In the genomic region with DNA sequence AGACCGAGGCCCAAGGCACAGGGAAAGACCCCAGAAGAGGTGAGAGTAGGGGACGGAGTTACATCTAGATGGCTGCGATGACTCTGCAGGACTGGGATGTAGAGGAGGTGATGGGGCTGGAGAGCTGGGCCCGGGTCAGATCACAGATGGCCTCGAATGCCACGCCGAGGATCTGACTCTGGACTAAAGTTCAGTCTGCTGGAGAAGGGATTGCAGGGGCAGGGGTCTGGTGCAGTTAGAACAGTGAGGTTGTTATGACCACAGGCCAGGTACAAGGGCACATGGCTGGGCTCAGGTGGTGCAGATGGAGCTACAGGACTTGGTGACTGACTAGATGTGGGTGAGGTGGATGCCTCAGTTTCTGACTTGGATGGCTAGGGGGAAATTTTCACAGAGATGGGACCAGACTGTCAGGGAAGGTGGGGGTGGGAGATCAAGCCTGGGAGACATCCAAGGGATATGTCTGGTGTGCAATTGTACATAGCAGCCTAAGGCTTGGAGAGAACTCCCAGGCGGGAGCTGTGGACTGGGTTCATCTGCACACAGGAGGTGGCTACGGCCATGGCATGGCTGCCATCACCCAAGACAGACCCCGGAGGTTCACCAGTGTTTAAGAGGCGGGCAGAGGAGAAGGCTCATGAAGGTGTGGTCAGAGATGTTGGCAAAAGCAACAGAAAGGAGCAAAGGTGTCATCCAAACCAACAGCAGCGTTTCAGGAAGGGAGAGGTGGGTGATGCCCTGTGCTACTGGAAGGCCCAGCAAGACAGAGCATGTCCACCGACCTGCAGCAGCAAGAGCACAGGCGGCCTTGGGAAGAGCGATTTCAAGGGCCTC, we compare ENCODE assay signal across 28 cellular contexts.
"Had no signal": no experiment of that assay in that cellular context is flagged by ENCODE, and none has a peak within 500 bp of the region (broad histone marks: within the 10 kb centered on the region; RNA-seq: fewer than 3 reads in every experiment).

No MANE protein-coding gene starts in this region.

- H3K27ac ChIP-seq: adrenal gland, ascending aorta, esophagus muscularis mucosa, foreskin keratinocyte, heart right ventricle, lower lobe of right lung, neutrophil, ovary, prostate gland, suprapubic skin, tibial nerve had no signal

- H3K9me3 Mint-ChIP-seq: activated B cell treated with CpG ODN at 0.5 μM for 24 hours; activated CD8-positive, alpha-beta T cell treated with anti-CD3 and anti-CD28 coated beads for 36 hours; activated T-helper 2 cell treated with anti-CD3 and anti-CD28 coated beads, Interferon-gamma antibody, Interleukin-2, Interleukin-4, amounts not matched to agents 10 μg/mL and 5 μg/mL and 100 μg/mL, durations not matched to agents 14 hours and 24 hours and 36 hours; brain; dendritic cell treated with granulocyte-macrophage colony-stimulating factor and Interleukin-4, amounts not matched to agents 40 ng/mL and 50 ng/mL, for 4 days; endodermal cell; natural killer cell treated with Interleukin-12 subunit alpha and Interleukin-12 subunit beta and Interleukin-15 and Interleukin-18, amount 100 ng/mL, for 72 hours; T-cell; T-helper 2 cell treated with Interferon-gamma antibody and Interleukin-4, amounts not matched to agents 5 μg/mL and 100 μg/mL, for 36 hours had no signal

- H3K27me3 ChIP-seq: adrenal gland, ascending aorta, ovary had no signal

- H3K27ac Mint-ChIP-seq: activated B cell treated with CpG ODN at 0.5 μM for 24 hours; activated CD8-positive, alpha-beta T cell treated with anti-CD3 and anti-CD28 coated beads for 36 hours; activated naive CD8-positive, alpha-beta T cell; activated T-helper 2 cell treated with anti-CD3 and anti-CD28 coated beads, Interferon-gamma antibody, Interleukin-2, Interleukin-4, amounts not matched to agents 10 μg/mL and 5 μg/mL and 100 μg/mL, durations not matched to agents 14 hours and 24 hours and 36 hours; brain; dendritic cell treated with granulocyte-macrophage colony-stimulating factor and Interleukin-4, amounts not matched to agents 40 ng/mL and 50 ng/mL, for 4 days; endodermal cell; natural killer cell treated with Interleukin-12 subunit alpha and Interleukin-12 subunit beta and Interleukin-15 and Interleukin-18, amount 100 ng/mL, for 72 hours; T-cell; T-helper 2 cell treated with Interferon-gamma antibody and Interleukin-4, amounts not matched to agents 5 μg/mL and 100 μg/mL, for 36 hours had no signal

- H3K4me3 ChIP-seq: adrenal gland, ascending aorta, esophagus muscularis mucosa, heart right ventricle, lower lobe of right lung, mucosa of descending colon, ovary, prostate gland, suprapubic skin, tibial nerve had no signal

- H3K4me1 ChIP-seq: adrenal gland, ascending aorta, esophagus muscularis mucosa, foreskin keratinocyte, heart right ventricle, lower lobe of right lung, prostate gland, tibial nerve had no signal

- H3K36me3 Mint-ChIP-seq: activated naive CD8-positive, alpha-beta T cell; brain; natural killer cell treated with Interleukin-12 subunit alpha and Interleukin-12 subunit beta and Interleukin-15 and Interleukin-18, amount 100 ng/mL, for 72 hours; T-cell had no signal

- H3K9me3 ChIP-seq: adrenal gland, ascending aorta, esophagus muscularis mucosa, heart right ventricle, lower lobe of right lung, mucosa of descending colon, neutrophil, ovary, prostate gland, suprapubic skin, tibial nerve had no signal

- H3K4me1 Mint-ChIP-seq: activated B cell treated with CpG ODN at 0.5 μM for 24 hours, brain had no signal

- H3K36me3 ChIP-seq: adrenal gland, ascending aorta, esophagus muscularis mucosa, heart right ventricle, lower lobe of right lung, neutrophil, ovary, prostate gland, suprapubic skin, tibial nerve had no signal

- H3K4me3 Mint-ChIP-seq: activated B cell treated with CpG ODN at 0.5 μM for 24 hours; activated CD8-positive, alpha-beta T cell treated with anti-CD3 and anti-CD28 coated beads for 36 hours; activated naive CD8-positive, alpha-beta T cell; brain; dendritic cell treated with granulocyte-macrophage colony-stimulating factor and Interleukin-4, amounts not matched to agents 40 ng/mL and 50 ng/mL, for 4 days; endodermal cell; natural killer cell treated with Interleukin-12 subunit alpha and Interleukin-12 subunit beta and Interleukin-15 and Interleukin-18, amount 100 ng/mL, for 72 hours; T-cell; T-helper 2 cell treated with Interferon-gamma antibody and Interleukin-4, amounts not matched to agents 5 μg/mL and 100 μg/mL, for 36 hours had no signal

- DNase-seq: activated B cell treated with CpG ODN at 0.5 μM for 24 hours; activated CD4-positive, alpha-beta T cell treated with anti-CD3 and anti-CD28 coated beads, Interleukin-2, amount 50 U/mL, for 1 hour; activated CD8-positive, alpha-beta T cell treated with anti-CD3 and anti-CD28 coated beads for 36 hours; activated T-cell treated with anti-CD3 and anti-CD28 coated beads, Interleukin-2, amount 50 U/mL, for 48 hours; adrenal gland; heart right ventricle; kidney glomerular epithelial cell; lower lobe of right lung; mesendoderm; retina; stimulated activated naive CD4-positive, alpha-beta T cell; T-cell had no signal
